17 cellular contexts compared by ENCODE assay signal in the genomic region with DNA sequence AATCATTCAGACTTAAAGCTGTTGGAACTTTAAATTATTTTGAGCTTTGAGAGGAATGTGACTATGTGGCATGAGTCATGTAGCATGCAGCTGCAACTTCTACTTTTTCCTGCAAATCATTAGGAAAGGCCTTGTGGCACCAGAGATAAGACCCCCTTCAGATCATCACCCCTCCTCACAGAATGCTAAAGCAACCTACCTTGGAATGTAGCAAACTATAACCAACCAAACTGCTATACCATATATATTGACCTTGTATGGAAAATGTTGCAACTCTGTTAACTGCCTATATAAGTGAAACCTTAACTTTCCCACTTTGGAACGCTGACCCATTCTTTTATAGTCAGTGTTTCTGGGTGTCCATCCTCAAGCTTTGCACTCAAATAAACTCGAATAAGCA. TPM values are rescaled to one million over a fixed set of nuclear protein-coding genes. Genes with fewer than 3 reads are reported as not detected.
A peak's percentile ranks its signal among the peaks of the same experiment; 100 is the strongest.
DNase-seq lines count a peak whose midpoint lies in the region; ATAC-seq and TF ChIP-seq lines count a peak whose summit lies in the region.
"Had no signal": no experiment of that assay in that cellular context is flagged by ENCODE, and none has a peak within 500 bp of the region (broad histone marks: within the 10 kb centered on the region; RNA-seq: fewer than 3 reads in every experiment).

No MANE protein-coding gene starts in this region.

- no peak overlapping the region for H3K9ac ChIP-seq in mammary epithelial cell (ENCODE audit: insufficient read depth, low read length)

- ATAC-seq in left colon (peak; percentile 37), left lobe of liver (no peak)
- ATAC-seq: GM12878 had no signal

- H3K27me3 ChIP-seq in AG04450 (ENCODE audit: control insufficient read depth, insufficient read depth, low read length) (no peaks in the 10 kb centered on the region), mammary epithelial cell (ENCODE audit: insufficient read depth, low read length) (no peaks in the 10 kb centered on the region)
- H3K27me3 ChIP-seq: upper lobe of left lung had no signal

- in situ Hi-C loops in mammary epithelial cell (cut with MboI; ENCODE audit: low sequenced_read_pairs in 2 of 2), result no loop called here

- H3K9me3 Mint-ChIP-seq in nephron progenitor cell, result peaks cover 43% of the 10 kb centered on the region

- H3K4me3 ChIP-seq in AG04450 (ENCODE audit: low read depth, low read length), result no peak overlapping the region
- no peak overlapping the region for H3K4me3 ChIP-seq in mammary epithelial cell (replicated peaks in 1 of 3; ENCODE audit: insufficient read depth in 1 of 3, low read depth in 2 of 3, low read length in 3 of 3)
- H3K4me3 ChIP-seq: GM12878, upper lobe of left lung had no signal

- no TSS peak for BruUV-seq in mammary epithelial cell (replicated peaks; lab: Mats Ljungman, UMichigan)

- H3K36me3 ChIP-seq in mammary epithelial cell (ENCODE audit: insufficient read depth, low read length), result no peaks in the 10 kb centered on the region
- H3K36me3 ChIP-seq: upper lobe of left lung had no signal

- H3K27me3 Mint-ChIP-seq in nephron progenitor cell (ENCODE audit: low read depth, poor library complexity), result no peaks in the 10 kb centered on the region

- peak overlapping the region; percentile 19 for H2AFZ ChIP-seq in mammary epithelial cell (ENCODE audit: low read depth, low read length)

- no peak for TF ChIP-seq POLR2A in erythroblast (IDR thresholded peaks at IDR 0.05; ENCODE audit: low read length)

- no peak for TF ChIP-seq CTCF in AG04450 (IDR thresholded peaks at IDR 0.05; ENCODE audit: low read depth, low read length)
- no peak for TF ChIP-seq CTCF in mammary epithelial cell (conservative IDR thresholded peaks at IDR 0.05 in 1 of 2, IDR thresholded peaks at IDR 0.05 in 1 of 2; ENCODE audit: extremely low read depth in 1 of 2, insufficient read depth in 1 of 2, low read depth in 1 of 2, low read length in 2 of 2)
- no peak for TF ChIP-seq CTCF in nephron progenitor cell (IDR thresholded peaks at IDR 0.05)

- intact Hi-C loops in mammary epithelial cell (cut with micrococcal nuclease) (loop anchor here (10.0 kb wide), 1 partner anchor 203 kb away; no protein-coding TSS in a partner anchor), left colon (cut with DNase I, micrococcal nuclease) (no loop called here)

- peaks cover 31% of the 10 kb centered on the region for H3K4me1 ChIP-seq in mammary epithelial cell (ENCODE audit: insufficient read depth, low read length)

- 44% methylated on average over 2 of the region's 2 CpGs for WGBS in mammary epithelial cell (ENCODE audit: low coverage, missing lambda C conversion rate)

- H3K4me1 Mint-ChIP-seq in nephron progenitor cell, result peaks cover 12% of the 10 kb centered on the region

- H4K20me1 ChIP-seq in mammary epithelial cell (ENCODE audit: insufficient read depth, low read length), result no peaks in the 10 kb centered on the region

- no peaks in the 10 kb centered on the region for H3K79me2 ChIP-seq in mammary epithelial cell (ENCODE audit: insufficient read depth, low read length)

- POLR2A ChIA-PET in AG04450 (lab: Yijun Ruan, JAX), result interaction anchor here (0.9 kb wide), 1 partner anchor 86 kb away, joined by 3 read pairs; no protein-coding TSS in a partner anchor

- H3K27ac ChIP-seq in AG04450 (ENCODE audit: low read depth, low read length) (peak overlapping the region; percentile 39), mammary epithelial cell (ENCODE audit: insufficient read depth, low read depth, low read length) (no peak overlapping the region)
- H3K27ac ChIP-seq: upper lobe of left lung had no signal

- dilution Hi-C loops in mammary epithelial cell (cut with HindIII; ENCODE audit: low sequenced_read_pairs), result loop anchor here (5.0 kb wide), 3 partner anchors 79 to 189 kb away; no protein-coding TSS in a partner anchor

- DNase-seq in AG04450 (ENCODE audit: low read depth, low spot score) (peak; percentile 13), LHCN-M2 (ENCODE audit: low read depth) (peak; percentile 57), mammary epithelial cell (peak; percentile 11), left colon (no peak), NCI-H524 (lab: John Stamatoyannopoulos, UW) (no peak), nephron progenitor cell (no peak), left lobe of liver (ENCODE audit: low spot score) (no peak), erythroblast (lab: John Stamatoyannopoulos, UW) (no peak)
- DNase-seq: activated CD8-positive, alpha-beta memory T cell treated with anti-CD3 and anti-CD28 coated beads for 24 hours; activated naive CD4-positive, alpha-beta T cell; foreskin melanocyte; stimulated activated CD4-positive, alpha-beta T cell treated with anti-CD3 and anti-CD28 coated beads, Interleukin-12 subunit alpha, Interleukin-12 subunit beta, amount 100 ng/mL, for 4 hours; upper lobe of left lung had no signal

- CTCF ChIA-PET in AG04450 (lab: Charles Lee), result no interaction called here
- CTCF ChIA-PET in mammary epithelial cell (lab: Charles Lee; ENCODE audit: low non-redundant PET), result interaction anchor here (0.7 kb wide), 1 partner anchor 39 kb away, joined by 6 read pairs; no protein-coding TSS in a partner anchor

- H3K36me3 Mint-ChIP-seq in nephron progenitor cell (ENCODE audit: low read depth), result peaks cover 6% of the 10 kb centered on the region

- H3K4me3 Mint-ChIP-seq in nephron progenitor cell, result no peak overlapping the region
- H3K4me3 Mint-ChIP-seq: T-helper 1 cell treated with Interleukin-12 subunit alpha and Interleukin-12 subunit beta and Interleukin-4 antibody, amounts not matched to agents 30 μg/mL and 1 μg/mL, for 36 hours had no signal

- no peak overlapping the region for H3K27ac Mint-ChIP-seq in nephron progenitor cell
- H3K27ac Mint-ChIP-seq: T-helper 1 cell treated with Interleukin-12 subunit alpha and Interleukin-12 subunit beta and Interleukin-4 antibody, amounts not matched to agents 30 μg/mL and 1 μg/mL, for 36 hours had no signal

- no peak overlapping the region for H3K4me2 ChIP-seq in mammary epithelial cell (ENCODE audit: insufficient read depth, low read depth, low read length)

- H3K9me3 ChIP-seq in AG04450 (ENCODE audit: control insufficient read depth, insufficient read depth, low read length) (peaks cover 7% of the 10 kb centered on the region; the same call in 1 of the 2 replicates), mammary epithelial cell (replicated peaks; ENCODE audit: insufficient read depth, low read length) (peaks cover 7% of the 10 kb centered on the region)

RNA-seq across cellular contexts. Expression of gene ATXN3L, which starts 32.0 kb away (rescaled TPM):
- polyA plus RNA-seq in AG04450 (2011; rRNA removed) (not detected in 2 replicates), mammary epithelial cell (not detected)
- polyA minus RNA-seq in AG04450 (2011; rRNA and poly(A)+ RNA removed), result not detected in 2 replicates
- total RNA-seq in LHCN-M2 (2014; rRNA removed) (not detected in 2 replicates), mammary epithelial cell (not detected), left colon (not detected), left lobe of liver (not detected)
- polyA plus RNA-seq in LHCN-M2 (2012), result not detected
- polyA minus RNA-seq in mammary epithelial cell, result not detected
- total RNA-seq: GM12878, OCI-LY7, upper lobe of left lung had no signal
- polyA plus RNA-seq: GM12878, neural cell had no signal

Comparison
In these comparisons a context has a peak if more than half of its experiments do, and no peak if none do; other contexts are left out.
1. DNase-seq: peak in AG04450 (single experiment), LHCN-M2 (single experiment) and mammary epithelial cell (single experiment); none in left colon (0 of 2), NCI-H524 (0 of 2), nephron progenitor cell (single experiment), left lobe of liver (single experiment) and erythroblast (0 of 2).